Comparison of ENCODE assay signal across 28 cellular contexts in genomic region chr2:168811670-168812069, GRCh38. TPM values are rescaled to one million over a fixed set of nuclear protein-coding genes. Genes with fewer than 3 reads are reported as not detected.
A peak's percentile ranks its signal among the peaks of the same experiment; 100 is the strongest.
DNase-seq lines count a peak whose midpoint lies in the region; ATAC-seq and TF ChIP-seq lines count a peak whose summit lies in the region.
"Had no signal": no experiment of that assay in that cellular context is flagged by ENCODE, and none has a peak within 500 bp of the region (broad histone marks: within the 10 kb centered on the region; RNA-seq: fewer than 3 reads in every experiment).

No MANE protein-coding gene starts in this region.

- no peak overlapping the region for H2BK5ac ChIP-seq in neuronal stem cell (ENCODE audit: low read length)

- no peak for ATAC-seq in Right ventricle myocardium superior (ENCODE audit: poor library complexity)
- no peak for ATAC-seq in GM21723 (IDR thresholded peaks at IDR 0.05; ENCODE audit: unreplicated experiment)
- ATAC-seq: HepG2, SK-N-SH treated with all-trans-retinoic acid at 6 μM for 48 hours had no signal

- no peak overlapping the region for H3K9ac ChIP-seq in neuronal stem cell (ENCODE audit: low read depth, low read length, poor library complexity)

- no peak overlapping the region for H2BK120ac ChIP-seq in neuronal stem cell (ENCODE audit: low read depth, low read length)

- no peak overlapping the region for H3K4me2 ChIP-seq in neuronal stem cell (ENCODE audit: insufficient read depth, low read length, poor library complexity, severe bottlenecking)

- H2AK5ac ChIP-seq in neuronal stem cell (ENCODE audit: low read depth, low read length): no peak overlapping the region

- no peak overlapping the region for H4K8ac ChIP-seq in neuronal stem cell (ENCODE audit: low read depth, low read length)

- no CpG with 5 or more reads among the region's 3 CpGs for WGBS in neuronal stem cell (ENCODE audit: extremely low coverage in 2 of 2, insufficient read length in 2 of 2, insufficient replicate concordance in 1 of 2), 2 donors

- H3K36me3 ChIP-seq in left ventricle myocardium inferior (no peaks in the 10 kb centered on the region), neuronal stem cell (replicated peaks in 1 of 2; ENCODE audit: control insufficient read depth in 2 of 2, insufficient read depth in 2 of 2, low read length in 2 of 2) (no peaks in the 10 kb centered on the region)
- H3K36me3 ChIP-seq: SJCRH30 had no signal

- no peak overlapping the region for H3K4ac ChIP-seq in neuronal stem cell (ENCODE audit: low read length)

- H3K14ac ChIP-seq in neuronal stem cell (ENCODE audit: low read length): no peak overlapping the region

- H3K27ac ChIP-seq in left ventricle myocardium inferior (replicated peaks) (peak overlapping the region; percentile 10), dorsolateral prefrontal cortex (peak overlapping the region in 32 of 59 donors; percentile 4 to 77 (median 53)), neuronal stem cell (replicated peaks; ENCODE audit: low read length) (no peak overlapping the region)
- H3K27ac ChIP-seq: SJCRH30 had no signal

- no peak overlapping the region for H3K23ac ChIP-seq in neuronal stem cell (ENCODE audit: low read depth, low read length, poor library complexity)

- no peaks in the 10 kb centered on the region for H3K79me1 ChIP-seq in neuronal stem cell (ENCODE audit: low read depth, low read length)

- H3K18ac ChIP-seq in neuronal stem cell (ENCODE audit: low read length): no peak overlapping the region

- no peak overlapping the region for H3K4me3 ChIP-seq in left ventricle myocardium inferior
- H3K4me3 ChIP-seq in dorsolateral prefrontal cortex: no peak overlapping the region
- H3K4me3 ChIP-seq in neuronal stem cell (ENCODE audit: low read length in 2 of 2): no peak overlapping the region
- H3K4me3 ChIP-seq: SJCRH30 had no signal

- H3K27me3 ChIP-seq in left ventricle myocardium inferior (ENCODE audit: low read depth) (no peaks in the 10 kb centered on the region), dorsolateral prefrontal cortex (no peaks in the 10 kb centered on the region), neuronal stem cell (ENCODE audit: control insufficient read depth in 3 of 3, insufficient read depth in 3 of 3, low read depth in 1 of 3, low read length in 3 of 3) (no peaks in the 10 kb centered on the region)
- H3K27me3 ChIP-seq: SJCRH30 had no signal

- H2AFZ ChIP-seq in neuronal stem cell (ENCODE audit: low read length): peak overlapping the region; percentile 2

- H3K4me1 ChIP-seq in left ventricle myocardium inferior (peaks cover 79% of the 10 kb centered on the region), neuronal stem cell (ENCODE audit: control insufficient read depth in 2 of 2, insufficient read depth in 1 of 2, low read depth in 1 of 2, low read length in 2 of 2) (peaks cover 2 to 3% of the 10 kb centered on the region in 2 donors)

- no peak overlapping the region for H2BK15ac ChIP-seq in neuronal stem cell (ENCODE audit: low read length)

- H4K91ac ChIP-seq in neuronal stem cell (ENCODE audit: low read depth, low read length, poor library complexity): no peak overlapping the region

- no peak for DNase-seq in left ventricle myocardium inferior
- no peak for DNase-seq in Right ventricle myocardium superior
- DNase-seq in dorsolateral prefrontal cortex: no peak
- no peak for DNase-seq in neuronal stem cell (ENCODE audit: low spot score)
- DNase-seq in SHP77 treated with DMSO at 0.1 percent for 48 hours (lab: John Stamatoyannopoulos, UW): no peak
- DNase-seq in activated CD8-positive, alpha-beta memory T cell treated with anti-CD3 and anti-CD28 coated beads, Interleukin-2, amount 50 U/mL, for 4 hours: no peak
- DNase-seq: 8988T; AML-193; C1 segment of cervical spinal cord; CD4-positive, alpha-beta memory T cell; COR-L47; DMS79; EL; GF-D8; Kasumi-1; MV-4-11; NCI-H1105; NCI-H1436 treated with DMSO at 0.1 percent for 48 hours; NCI-H187 treated with DMSO at 0.1 percent for 48 hours; NCI-H2171 treated with DMSO at 0.1 percent for 48 hours; NCI-H446; NCI-H524 treated with DMSO at 0.1 percent for 48 hours; NCI-H774; SJCRH30 had no signal

- no peak overlapping the region for H2BK12ac ChIP-seq in neuronal stem cell (ENCODE audit: low read length)

- H3K9me3 ChIP-seq in left ventricle myocardium inferior (replicated peaks) (no peaks in the 10 kb centered on the region), neuronal stem cell (replicated peaks in 1 of 2; ENCODE audit: control insufficient read depth in 2 of 2, insufficient read depth in 1 of 2, low read depth in 1 of 2, low read length in 2 of 2) (no peaks in the 10 kb centered on the region)
- H3K9me3 ChIP-seq: SJCRH30 had no signal

- intact Hi-C loops in left ventricle myocardium inferior (cut with micrococcal nuclease) (no loop called here), Right ventricle myocardium superior (cut with DNase I) (no loop called here), dorsolateral prefrontal cortex (cut with DNase I) (no loop called here)

- TF ChIP-seq CTCF in left ventricle myocardium inferior (IDR thresholded peaks at IDR 0.05; ENCODE audit: borderline replicate concordance) (no peak), dorsolateral prefrontal cortex (IDR thresholded peaks at IDR 0.05 in 54 of 56, conservative IDR thresholded peaks at IDR 0.05 in 2 of 56; ENCODE audit: low read depth in 1 of 56, partially characterized antibody in 56 of 56) (no peak)

RNA-seq across cellular contexts. Expression of gene NOSTRIN, which starts 9.2 kb away (rescaled TPM):
- 14.7 TPM for total RNA-seq in left ventricle myocardium inferior
- total RNA-seq in Right ventricle myocardium superior: 14.0 TPM
- total RNA-seq in dorsolateral prefrontal cortex: 10 to 100 TPM in 41 of 120 experiments, 1 to 10 TPM in 79; 1.5 to 28.3 (median 8.8) TPM
- polyA plus RNA-seq in neuronal stem cell (2013, experiment 1 of 2): not detected
- not detected for polyA plus RNA-seq in neuronal stem cell (2013, experiment 2 of 2)
- total RNA-seq: CD4-positive, alpha-beta memory T cell; HT1080 had no signal
- polyA plus RNA-seq: CD4-positive, alpha-beta memory T cell had no signal
